Comparison of ENCODE assay signal across 8 cellular contexts in the genomic region with DNA sequence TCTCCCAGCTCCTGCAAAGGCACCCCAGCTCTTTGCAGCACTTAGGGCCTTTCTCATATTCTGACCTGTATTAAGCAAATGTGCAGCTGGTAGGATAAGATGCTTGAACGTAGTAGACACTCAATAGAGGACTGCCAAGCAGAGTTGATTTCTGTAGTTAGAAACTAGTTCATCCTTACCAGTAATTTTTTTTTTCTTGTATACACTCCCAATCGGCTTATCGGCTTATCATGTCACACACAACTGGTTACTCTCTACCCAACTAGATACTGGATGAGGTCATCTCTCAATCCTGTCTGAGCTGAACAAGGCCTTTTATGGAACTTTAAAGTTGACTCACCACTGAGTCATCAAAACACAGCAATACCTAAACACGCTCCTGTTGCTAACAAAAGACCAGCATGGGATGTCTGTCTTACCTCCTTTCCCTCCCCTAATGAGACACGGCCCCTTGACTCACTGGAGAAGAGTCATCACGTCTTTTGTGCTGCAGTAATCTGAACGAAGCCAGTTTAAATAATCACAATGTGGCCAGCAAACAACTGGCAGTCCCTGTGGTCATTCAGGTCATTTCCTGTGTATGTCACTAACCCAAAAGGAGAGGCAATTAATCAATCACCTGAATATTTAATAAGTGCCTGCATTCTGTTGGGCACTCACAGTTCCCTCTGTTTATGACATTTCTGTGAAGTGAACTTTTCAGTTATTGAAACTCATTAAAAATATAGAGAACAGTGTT. TPM values are rescaled to one million over a fixed set of nuclear protein-coding genes. Genes with fewer than 3 reads are reported as not detected.
DNase-seq lines count a peak whose midpoint lies in the region; ATAC-seq lines count a peak whose summit lies in the region.

No MANE protein-coding gene starts in this region.

- peak overlapping the region; percentile 66 for H3K4me2 ChIP-seq in skeletal muscle satellite cell (ENCODE audit: low read length)

- peaks cover 55% of the 10 kb centered on the region for H3K4me1 ChIP-seq in skeletal muscle satellite cell (ENCODE audit: control insufficient read depth, insufficient read depth, low read length)

- peak overlapping the region; percentile 78 for H3K9ac ChIP-seq in skeletal muscle satellite cell (ENCODE audit: low read depth, low read length)

- H3K36me3 Mint-ChIP-seq in activated naive CD8-positive, alpha-beta T cell treated with anti-CD3 and anti-CD28 coated beads, Interleukin-2, amount 10 ng/mL, durations not matched to agents 7 days and 5 days, result peaks cover 4% of the 10 kb centered on the region

- H3K9me3 ChIP-seq in skeletal muscle satellite cell (replicated peaks; ENCODE audit: low read length), result no peaks in the 10 kb centered on the region

- no peak overlapping the region for H3K4me3 ChIP-seq in skeletal muscle satellite cell (ENCODE audit: low read length)

- H3K4me1 Mint-ChIP-seq in activated naive CD8-positive, alpha-beta T cell treated with anti-CD3 and anti-CD28 coated beads, Interleukin-2, amount 10 ng/mL, durations not matched to agents 7 days and 5 days, result peaks cover 10% of the 10 kb centered on the region

- POLR2A ChIA-PET in activated naive CD8-positive, alpha-beta T cell treated with anti-CD3 and anti-CD28 coated beads, Interleukin-2, amount 10 ng/mL, durations not matched to agents 7 days and 5 days (lab: Charles Lee), result interaction anchor here (1.4 kb wide), 1 partner anchor 8 kb away, joined by 5 read pairs; the partner anchor contains the start of gene WEE1

- H3K27me3 ChIP-seq in skeletal muscle satellite cell (ENCODE audit: control insufficient read depth, insufficient read depth, low read length), result no peaks in the 10 kb centered on the region

- H3K36me3 ChIP-seq in skeletal muscle satellite cell (ENCODE audit: insufficient read depth, low read length), result no peaks in the 10 kb centered on the region

- peaks cover 6% of the 10 kb centered on the region for H3K9me3 Mint-ChIP-seq in activated naive CD8-positive, alpha-beta T cell treated with anti-CD3 and anti-CD28 coated beads, Interleukin-2, amount 10 ng/mL, durations not matched to agents 7 days and 5 days

- H3K4me3 Mint-ChIP-seq in activated naive CD8-positive, alpha-beta T cell treated with anti-CD3 and anti-CD28 coated beads, Interleukin-2, amount 10 ng/mL, durations not matched to agents 7 days and 5 days, result no peak overlapping the region

- ATAC-seq in GM21529 (IDR thresholded peaks at IDR 0.05; ENCODE audit: unreplicated experiment) (peak; percentile 91), left ventricle myocardium superior (peak; percentile 77)
- peak; percentile 75 for ATAC-seq in activated naive CD8-positive, alpha-beta T cell treated with anti-CD3 and anti-CD28 coated beads, Interleukin-2, amount 10 ng/mL, durations not matched to agents 7 days and 5 days (ENCODE audit: low read depth)

- H3K27me3 Mint-ChIP-seq in activated naive CD8-positive, alpha-beta T cell treated with anti-CD3 and anti-CD28 coated beads, Interleukin-2, amount 10 ng/mL, durations not matched to agents 7 days and 5 days, result peaks cover 20% of the 10 kb centered on the region

- intact Hi-C loops in left ventricle myocardium superior (cut with micrococcal nuclease), result no loop called here

- DNase-seq in DMS53 (lab: John Stamatoyannopoulos, UW), result peak; percentile 100
- DNase-seq in HT-29 (ENCODE audit: low spot score), result peak; percentile 99
- peak; percentile 100 for DNase-seq in RPMI7951 (ENCODE audit: low read depth)
- DNase-seq in activated naive CD8-positive, alpha-beta T cell treated with anti-CD3 and anti-CD28 coated beads, Interleukin-2, amount 10 ng/mL, durations not matched to agents 7 days and 5 days, result no peak
- DNase-seq in left ventricle myocardium superior, result no peak
- DNase-seq in DMS114 treated with DMSO at 0.1 percent for 48 hours (lab: John Stamatoyannopoulos, UW; ENCODE audit: unreplicated experiment), result no peak

- peak overlapping the region; percentile 30 for H3K27ac Mint-ChIP-seq in activated naive CD8-positive, alpha-beta T cell treated with anti-CD3 and anti-CD28 coated beads, Interleukin-2, amount 10 ng/mL, durations not matched to agents 7 days and 5 days

RNA-seq across cellular contexts. Expression of gene WEE1, which starts 7.5 kb away (rescaled TPM):
- total RNA-seq in HT-29 (2014; rRNA removed; shearing (Covaris generic)), result 152 and 157 TPM in 2 replicates
- total RNA-seq in RPMI7951 (2014; rRNA removed; shearing (Covaris generic)), result 52.3 and 74.6 TPM in 2 replicates
- 10 to 100 TPM; 47.8 to 50.5 TPM for total RNA-seq in activated naive CD8-positive, alpha-beta T cell treated with anti-CD3 and anti-CD28 coated beads, Interleukin-2, amount 10 ng/mL, durations not matched to agents 7 days and 5 days
- 38.3 TPM for total RNA-seq in left ventricle myocardium superior
- 13.1 and 14.7 TPM in 2 replicates for total RNA-seq in skeletal muscle satellite cell (2012; rRNA removed)

Comparison
In these comparisons a context has a peak if more than half of its experiments do, and no peak if none do; other contexts are left out.
1. DNase-seq: peak in DMS53 (single experiment), HT-29 (single experiment) and RPMI7951 (single experiment); none in activated naive CD8-positive, alpha-beta T cell treated with anti-CD3 and anti-CD28 coated beads, Interleukin-2, amount 10 ng/mL, durations not matched to agents 7 days and 5 days (single experiment), left ventricle myocardium superior (single experiment) and DMS114 treated with DMSO at 0.1 percent for 48 hours (single experiment).
2. Peak in every context shown above with its lines, with median percentiles within 50 percentile points of each other: ATAC-seq.